ENCODE assay signal across 8 cellular contexts in genomic region chr14:105064721-105065143, GRCh38. TPM values are rescaled to one million over a fixed set of nuclear protein-coding genes. Genes with fewer than 3 reads are reported as not detected.
A peak's percentile ranks its signal among the peaks of the same experiment; 100 is the strongest.
DNase-seq lines count a peak whose midpoint lies in the region; ATAC-seq, FAIRE-seq and TF ChIP-seq lines count a peak whose summit lies in the region.

No MANE protein-coding gene starts in this region.

- no peak for TF ChIP-seq POLR2A in thyroid gland (IDR thresholded peaks at IDR 0.05)

- H3K27me3 ChIP-seq in thyroid gland: no peaks in the 10 kb centered on the region

- 40% methylated on average over 12 of the region's 12 CpGs for WGBS in thyroid gland, 2 donors

- H3K4me1 ChIP-seq in kidney (ENCODE audit: control insufficient read depth in 1 of 2, insufficient read depth in 1 of 2, low read depth in 1 of 2, low read length in 2 of 2) (peaks cover 0 to 13% of the 10 kb centered on the region in 2 donors), thyroid gland (peaks cover 29 to 52% of the 10 kb centered on the region in 2 donors)

- intact Hi-C loops in activated CD8-positive, alpha-beta T cell treated with anti-CD3 and anti-CD28 coated beads for 36 hours (cut with micrococcal nuclease): loop anchor here (5.0 kb wide), 1 partner anchor 312 kb away; the partner anchor contains the start of gene SIVA1
- intact Hi-C loops in kidney (cut with DNase I) (no loop called here), thyroid gland (cut with DNase I) (no loop called here)

- H3K27ac Mint-ChIP-seq in activated CD8-positive, alpha-beta T cell treated with anti-CD3 and anti-CD28 coated beads for 36 hours: peak overlapping the region; percentile 96

- H3K4me1 Mint-ChIP-seq in activated CD8-positive, alpha-beta T cell treated with anti-CD3 and anti-CD28 coated beads for 36 hours (ENCODE audit: low read depth): peaks cover 62% of the 10 kb centered on the region

- TF ChIP-seq CTCF in activated CD8-positive, alpha-beta T cell treated with anti-CD3 and anti-CD28 coated beads for 36 hours (IDR thresholded peaks at IDR 0.05): no peak
- TF ChIP-seq CTCF in kidney (IDR thresholded peaks at IDR 0.05; ENCODE audit: borderline replicate concordance, extremely low read depth, insufficient read depth) (no peak), thyroid gland (IDR thresholded peaks at IDR 0.05) (no peak)

- no peak for FAIRE-seq in kidney (lab: Jason Lieb, UNC)

- CTCF ChIA-PET in activated CD8-positive, alpha-beta T cell treated with anti-CD3 and anti-CD28 coated beads for 36 hours (lab: Charles Lee): interaction anchor here (1.6 to 10.0 kb wide), 4 partner anchors 11 to 26 kb away, joined by 6 to 72 read pairs (median 12); no protein-coding TSS in a partner anchor

- no peak overlapping the region for H3K9ac ChIP-seq in kidney (ENCODE audit: low read length in 2 of 2)

- no peaks in the 10 kb centered on the region for H3K9me3 Mint-ChIP-seq in activated CD8-positive, alpha-beta T cell treated with anti-CD3 and anti-CD28 coated beads for 36 hours

- H3K27ac ChIP-seq in kidney (ENCODE audit: low read depth in 2 of 2, low read length in 2 of 2): no peak overlapping the region
- peak overlapping the region; percentile 64 to 85 (median 70) for H3K27ac ChIP-seq in thyroid gland

- peak; percentile 75 for DNase-seq in activated CD8-positive, alpha-beta memory T cell treated with anti-CD3 and anti-CD28 coated beads, Interleukin-2, amount 50 U/mL, for 48 hours
- no peak for DNase-seq in activated CD8-positive, alpha-beta memory T cell treated with anti-CD3 and anti-CD28 coated beads, Interleukin-2, amount 50 U/mL, for 4 hours
- DNase-seq in activated CD8-positive, alpha-beta T cell treated with anti-CD3 and anti-CD28 coated beads for 36 hours: peak; percentile 70
- DNase-seq in kidney: peak; percentile 80
- peak; percentile 75 to 82 for DNase-seq in thyroid gland
- DNase-seq in H4 (ENCODE audit: low spot score): no peak

- POLR2A ChIA-PET in activated CD8-positive, alpha-beta T cell treated with anti-CD3 and anti-CD28 coated beads for 36 hours (lab: Charles Lee): interaction anchor here (0.6 to 3.4 kb wide), 4 partner anchors 10 to 257 kb away, joined by 3 to 26 read pairs (median 6); no protein-coding TSS in a partner anchor

- ATAC-seq in activated CD8-positive, alpha-beta T cell treated with anti-CD3 and anti-CD28 coated beads for 36 hours: no peak
- ATAC-seq in HG03521 (IDR thresholded peaks at IDR 0.05; ENCODE audit: unreplicated experiment): no peak
- ATAC-seq in GM21381 (IDR thresholded peaks at IDR 0.05; ENCODE audit: unreplicated experiment): no peak

- H3K36me3 ChIP-seq in kidney (ENCODE audit: control insufficient read depth in 1 of 2, insufficient read depth in 2 of 2, low read length in 2 of 2) (no peaks in the 10 kb centered on the region), thyroid gland (no peaks in the 10 kb centered on the region)

- H3K36me3 Mint-ChIP-seq in activated CD8-positive, alpha-beta T cell treated with anti-CD3 and anti-CD28 coated beads for 36 hours (ENCODE audit: low read depth): peaks cover 15% of the 10 kb centered on the region

- H3K27me3 Mint-ChIP-seq in activated CD8-positive, alpha-beta T cell treated with anti-CD3 and anti-CD28 coated beads for 36 hours: no peaks in the 10 kb centered on the region

- no peaks in the 10 kb centered on the region for H3K9me3 ChIP-seq in kidney (ENCODE audit: control insufficient read depth in 1 of 2, low read length in 2 of 2)
- H3K9me3 ChIP-seq in thyroid gland: no peaks in the 10 kb centered on the region

- H3K4me3 ChIP-seq in kidney (ENCODE audit: low read length in 2 of 2) (no peak overlapping the region), thyroid gland (replicated peaks in 1 of 3) (no peak overlapping the region)

- H3K4me3 Mint-ChIP-seq in activated CD8-positive, alpha-beta T cell treated with anti-CD3 and anti-CD28 coated beads for 36 hours: peak overlapping the region; percentile 86

RNA-seq across cellular contexts. Expression of gene GPR132, which starts 0.5 kb away (rescaled TPM):
- 10 to 100 TPM; 15.1 to 16.4 TPM for total RNA-seq in activated CD8-positive, alpha-beta T cell treated with anti-CD3 and anti-CD28 coated beads for 36 hours
- total RNA-seq in kidney (4.2 TPM), thyroid gland (1 to 10 TPM; 1.0 to 4.6 (median 2.1) TPM)
- 0.17 TPM for polyA plus RNA-seq in kidney (ENCODE audit: insufficient read depth, low read depth, low replicate concordance)
- 0.10 TPM in 1 of 2 replicates, not detected in the other for total RNA-seq in H4 (2014; rRNA removed; shearing (Covaris generic))

RNA-seq across cellular contexts. Expression of gene CDCA4, which starts 43.8 kb away (rescaled TPM):
- 10 to 100 TPM; 59.4 to 63.5 TPM for total RNA-seq in activated CD8-positive, alpha-beta T cell treated with anti-CD3 and anti-CD28 coated beads for 36 hours
- 6.3 TPM for total RNA-seq in kidney
- polyA plus RNA-seq in kidney (ENCODE audit: insufficient read depth, low read depth, low replicate concordance): 4.1 TPM
- total RNA-seq in thyroid gland: 1 to 10 TPM; 5.8 to 8.1 (median 7.3) TPM
- 42.8 and 46.1 TPM in 2 replicates for total RNA-seq in H4 (2014; rRNA removed; shearing (Covaris generic))

Comparison
In these comparisons a context has a peak if more than half of its experiments do, and no peak if none do; other contexts are left out.
1. DNase-seq: peak in activated CD8-positive, alpha-beta memory T cell treated with anti-CD3 and anti-CD28 coated beads, Interleukin-2, amount 50 U/mL, for 48 hours (single experiment), activated CD8-positive, alpha-beta T cell treated with anti-CD3 and anti-CD28 coated beads for 36 hours (single experiment), kidney (single experiment) and thyroid gland (2 of 2); none in activated CD8-positive, alpha-beta memory T cell treated with anti-CD3 and anti-CD28 coated beads, Interleukin-2, amount 50 U/mL, for 4 hours (single experiment) and H4 (single experiment).
2. H3K27ac ChIP-seq: peak in thyroid gland (3 of 3); none in kidney (0 of 2).